In genomic region chr3:16048435-16049318, GRCh38 we compare ENCODE assay signal across 8 cellular contexts.
DNase-seq lines count a peak whose midpoint lies in the region; ATAC-seq and TF ChIP-seq lines count a peak whose summit lies in the region.

No MANE protein-coding gene starts in this region.

- H3K4me1 Mint-ChIP-seq in activated CD8-positive, alpha-beta T cell treated with anti-CD3 and anti-CD28 coated beads for 36 hours (ENCODE audit: low read depth), result peaks cover 2% of the 10 kb centered on the region
- peaks cover 4% of the 10 kb centered on the region for H3K4me1 Mint-ChIP-seq in neural crest cell

- no peak overlapping the region for H3K4me3 Mint-ChIP-seq in activated CD8-positive, alpha-beta T cell treated with anti-CD3 and anti-CD28 coated beads for 36 hours
- no peak overlapping the region for H3K4me3 Mint-ChIP-seq in neural crest cell

- H3K9me3 Mint-ChIP-seq in activated CD8-positive, alpha-beta T cell treated with anti-CD3 and anti-CD28 coated beads for 36 hours, result no peaks in the 10 kb centered on the region
- no peaks in the 10 kb centered on the region for H3K9me3 Mint-ChIP-seq in neural crest cell

- no peak overlapping the region for H2AFZ ChIP-seq in fibroblast of lung (ENCODE audit: low read length)

- H3K27ac ChIP-seq in fibroblast of lung (ENCODE audit: insufficient read depth, low read length) (no peak overlapping the region), upper lobe of right lung (no peak overlapping the region)

- DNase-seq in Caki2 (ENCODE audit: low read depth) (peak; percentile 55), NCI-H526 treated with DMSO at 0.1 percent for 48 hours (lab: John Stamatoyannopoulos, UW) (peak; percentile 37), fibroblast of lung (ENCODE audit: low read depth in 2 of 2) (peak; percentile 65 to 86), neural crest cell (ENCODE audit: low read depth, low spot score) (peak; percentile 29), upper lobe of right lung (no peak)
- DNase-seq in activated CD8-positive, alpha-beta T cell treated with anti-CD3 and anti-CD28 coated beads for 36 hours, result peak; percentile 68

- H4K20me1 ChIP-seq in fibroblast of lung (ENCODE audit: control insufficient read depth, extremely low read depth, insufficient read depth, low read length), result no peaks in the 10 kb centered on the region

- CTCF ChIA-PET in activated CD8-positive, alpha-beta T cell treated with anti-CD3 and anti-CD28 coated beads for 36 hours (lab: Charles Lee), result interaction anchor here (0.7 to 6.9 kb wide), 46 partner anchors 9 to 503 kb away, joined by 3 to 56 read pairs (median 4); partner anchors contain the start of genes DPH3, GALNT15 and OXNAD1

- H3K27me3 ChIP-seq in fibroblast of lung (ENCODE audit: control insufficient read depth, insufficient read depth, low read length), result no peaks in the 10 kb centered on the region
- H3K27me3 ChIP-seq in upper lobe of right lung, result no peaks in the 10 kb centered on the region

- H3K36me3 ChIP-seq in fibroblast of lung (ENCODE audit: control insufficient read depth, insufficient read depth, low read length), result no peaks in the 10 kb centered on the region
- H3K36me3 ChIP-seq in upper lobe of right lung, result no peaks in the 10 kb centered on the region

- peak overlapping the region; percentile 29 for H3K4me2 ChIP-seq in fibroblast of lung (ENCODE audit: extremely low read depth, insufficient read depth, low read length)

- H3K27me3 Mint-ChIP-seq in activated CD8-positive, alpha-beta T cell treated with anti-CD3 and anti-CD28 coated beads for 36 hours, result no peaks in the 10 kb centered on the region
- H3K27me3 Mint-ChIP-seq in neural crest cell (ENCODE audit: low read depth), result no peaks in the 10 kb centered on the region

- H3K4me1 ChIP-seq in fibroblast of lung (ENCODE audit: control insufficient read depth, extremely low read depth, insufficient read depth, low read length) (no peaks in the 10 kb centered on the region), upper lobe of right lung (no peaks in the 10 kb centered on the region)

- in situ Hi-C loops in Caki2 (cut with HindIII; ENCODE audit: low pct_unique_long_range_greater_than_20kb, low sequenced_read_pairs), result no loop called here

- ATAC-seq in GM19035 (IDR thresholded peaks at IDR 0.05; ENCODE audit: unreplicated experiment) (peak; percentile 97), HG03108 (IDR thresholded peaks at IDR 0.05; ENCODE audit: unreplicated experiment) (peak; percentile 94), upper lobe of right lung (peak; percentile 94)
- ATAC-seq in activated CD8-positive, alpha-beta T cell treated with anti-CD3 and anti-CD28 coated beads for 36 hours, result peak; percentile 95

- TF ChIP-seq CTCF in activated CD8-positive, alpha-beta T cell treated with anti-CD3 and anti-CD28 coated beads for 36 hours (IDR thresholded peaks at IDR 0.05), result peak; percentile 79
- TF ChIP-seq CTCF in fibroblast of lung (conservative IDR thresholded peaks at IDR 0.05 in 1 of 2, IDR thresholded peaks at IDR 0.05 in 1 of 2; ENCODE audit: low read depth in 1 of 2, low read length in 2 of 2) (peak; percentile 68 to 81), neural crest cell (conservative IDR thresholded peaks at IDR 0.05) (peak; percentile 84), upper lobe of right lung (IDR thresholded peaks at IDR 0.05) (peak; percentile 84)

- POLR2A ChIA-PET in activated CD8-positive, alpha-beta T cell treated with anti-CD3 and anti-CD28 coated beads for 36 hours (lab: Charles Lee), result interaction anchor here (0.8 to 1.5 kb wide), 4 partner anchors 10 to 202 kb away, joined by 3 to 5 read pairs (median 3); no protein-coding TSS in a partner anchor

- no peak overlapping the region for H3K9ac ChIP-seq in fibroblast of lung (ENCODE audit: insufficient read depth, low read length)

- H3K79me2 ChIP-seq in fibroblast of lung (ENCODE audit: control insufficient read depth, insufficient read depth, low read length), result no peaks in the 10 kb centered on the region

- H3K9me3 ChIP-seq in fibroblast of lung (ENCODE audit: control insufficient read depth, insufficient read depth, low read depth, low read length), result no peaks in the 10 kb centered on the region
- H3K9me3 ChIP-seq in upper lobe of right lung, result no peaks in the 10 kb centered on the region

- H3K36me3 Mint-ChIP-seq in activated CD8-positive, alpha-beta T cell treated with anti-CD3 and anti-CD28 coated beads for 36 hours (ENCODE audit: low read depth), result no peaks in the 10 kb centered on the region
- no peaks in the 10 kb centered on the region for H3K36me3 Mint-ChIP-seq in neural crest cell (ENCODE audit: low read depth)

- H3K27ac Mint-ChIP-seq in activated CD8-positive, alpha-beta T cell treated with anti-CD3 and anti-CD28 coated beads for 36 hours, result no peak overlapping the region
- H3K27ac Mint-ChIP-seq in neural crest cell (ENCODE audit: unreplicated experiment), result no peak overlapping the region

- intact Hi-C loops in activated CD8-positive, alpha-beta T cell treated with anti-CD3 and anti-CD28 coated beads for 36 hours (cut with micrococcal nuclease), result loop anchor here (1.0 kb wide), 2 partner anchors 130 to 199 kb away; no protein-coding TSS in a partner anchor
- intact Hi-C loops in upper lobe of right lung (cut with DNase I), result loop anchor here (5.0 kb wide), 1 partner anchor 129 kb away; no protein-coding TSS in a partner anchor

- H3K4me3 ChIP-seq in fibroblast of lung (replicated peaks in 1 of 4; ENCODE audit: control extremely low read depth in 1 of 4, insufficient read depth in 1 of 4, low read depth in 3 of 4, low read length in 4 of 4) (peak overlapping the region in 2 of 4 experiments; percentile 28 to 29), upper lobe of right lung (no peak overlapping the region)
